Comparison of ENCODE assay signal across 16 cellular contexts in genomic region chr2:170554278-170554955, GRCh38.
A peak's percentile ranks its signal among the peaks of the same experiment; 100 is the strongest.
DNase-seq lines count a peak whose midpoint lies in the region; FAIRE-seq and TF ChIP-seq lines count a peak whose summit lies in the region.
"Had no signal": no experiment of that assay in that cellular context is flagged by ENCODE, and none has a peak within 500 bp of the region (broad histone marks: within the 10 kb centered on the region; RNA-seq: fewer than 3 reads in every experiment).

No MANE protein-coding gene starts in this region.

- H3K4me3 Mint-ChIP-seq in CD4-positive, alpha-beta memory T cell, result no peak overlapping the region
- H3K4me3 Mint-ChIP-seq: stimulated activated effector memory CD8-positive, alpha-beta T cell treated with anti-CD3 and anti-CD28 coated beads, Interleukin-12 subunit alpha, Interleukin-12 subunit beta, amount 100 ng/mL, for 72 hours had no signal

- FAIRE-seq in kidney (lab: Jason Lieb, UNC), result no peak

- peaks cover 0 to 25% (median 19%) of the 10 kb centered on the region in 8 donors for H3K9me3 Mint-ChIP-seq in CD4-positive, alpha-beta memory T cell

- CTCF ChIA-PET in CD4-positive, alpha-beta memory T cell (lab: Charles Lee; ENCODE audit: partially characterized antibody), result no interaction called here

- H3K27ac Mint-ChIP-seq in CD4-positive, alpha-beta memory T cell, result no peak overlapping the region
- H3K27ac Mint-ChIP-seq: stimulated activated effector memory CD8-positive, alpha-beta T cell treated with anti-CD3 and anti-CD28 coated beads, Interleukin-12 subunit alpha, Interleukin-12 subunit beta, amount 100 ng/mL, for 72 hours had no signal

- in situ Hi-C loops in SK-MEL-5 (cut with HindIII; ENCODE audit: low pct_unique_long_range_greater_than_20kb, low sequenced_read_pairs), result no loop called here

- no peak for TF ChIP-seq CTCF in kidney (IDR thresholded peaks at IDR 0.05; ENCODE audit: borderline replicate concordance, extremely low read depth, insufficient read depth)

- no peak overlapping the region for H3K9ac ChIP-seq in kidney (ENCODE audit: low read length in 2 of 2)

- POLR2A ChIA-PET in CD4-positive, alpha-beta memory T cell (lab: Charles Lee; ENCODE audit: partially characterized antibody), result no interaction called here

- H3K36me3 Mint-ChIP-seq in CD4-positive, alpha-beta memory T cell, result peaks cover 0 to 7% of the 10 kb centered on the region in 2 donors
- H3K36me3 Mint-ChIP-seq: stimulated activated effector memory CD8-positive, alpha-beta T cell treated with anti-CD3 and anti-CD28 coated beads, Interleukin-12 subunit alpha, Interleukin-12 subunit beta, amount 100 ng/mL, for 72 hours had no signal

- H3K27ac ChIP-seq in kidney (ENCODE audit: low read depth in 2 of 2, low read length in 2 of 2), result no peak overlapping the region
- no peak overlapping the region for H3K27ac ChIP-seq in CD4-positive, alpha-beta memory T cell (ENCODE audit: low read depth, low read length)
- H3K27ac ChIP-seq: C4-2B, SK-N-MC had no signal

- H3K4me1 ChIP-seq in kidney (ENCODE audit: control insufficient read depth in 1 of 2, insufficient read depth in 1 of 2, low read depth in 1 of 2, low read length in 2 of 2), result no peaks in the 10 kb centered on the region
- H3K4me1 ChIP-seq in CD4-positive, alpha-beta memory T cell (ENCODE audit: insufficient read depth, low read length), result no peaks in the 10 kb centered on the region

- intact Hi-C loops in kidney (cut with DNase I), result no loop called here
- intact Hi-C loops in CD4-positive, alpha-beta memory T cell (cut with micrococcal nuclease), result no loop called here

- H3K27me3 ChIP-seq in CD4-positive, alpha-beta memory T cell (ENCODE audit: insufficient read depth, low read length), result no peaks in the 10 kb centered on the region

- H3K27me3 Mint-ChIP-seq in CD4-positive, alpha-beta memory T cell, result peaks cover 1 to 3% of the 10 kb centered on the region in 2 donors

- peak; percentile 88 for DNase-seq in Daoy (ENCODE audit: low read depth)
- peak; percentile 1 for DNase-seq in SK-MEL-5 (ENCODE audit: low read depth, low spot score)
- peak; percentile 99 for DNase-seq in fibroblast of gingiva (ENCODE audit: low read depth)
- DNase-seq in pulmonary artery endothelial cell (ENCODE audit: low read depth, low spot score), result peak; percentile 83
- DNase-seq in kidney, result no peak
- no peak for DNase-seq in stimulated activated naive CD4-positive, alpha-beta T cell (lab: John Stamatoyannopoulos, UW)
- no peak for DNase-seq in T-helper 1 cell
- no peak for DNase-seq in CD4-positive, alpha-beta memory T cell
- DNase-seq: activated CD4-positive, alpha-beta T cell treated with anti-CD3 and anti-CD28 coated beads, Interleukin-2, amount 50 U/mL, for 4 hours; activated naive CD4-positive, alpha-beta T cell treated with anti-CD3 and anti-CD28 coated beads, Interleukin-2, amount 50 U/mL, for 16 hours; erythroblast; IMR-90; mesendoderm had no signal

- no peaks in the 10 kb centered on the region for H3K4me1 Mint-ChIP-seq in CD4-positive, alpha-beta memory T cell
- H3K4me1 Mint-ChIP-seq: stimulated activated effector memory CD8-positive, alpha-beta T cell treated with anti-CD3 and anti-CD28 coated beads, Interleukin-12 subunit alpha, Interleukin-12 subunit beta, amount 100 ng/mL, for 72 hours had no signal

- H3K4me3 ChIP-seq in kidney (ENCODE audit: low read length in 2 of 2), result no peak overlapping the region
- no peak overlapping the region for H3K4me3 ChIP-seq in CD4-positive, alpha-beta memory T cell (ENCODE audit: low read length in 2 of 2)
- H3K4me3 ChIP-seq: SK-N-MC had no signal

- H3K36me3 ChIP-seq in kidney (ENCODE audit: control insufficient read depth in 1 of 2, insufficient read depth in 2 of 2, low read length in 2 of 2), result no peaks in the 10 kb centered on the region
- no peaks in the 10 kb centered on the region for H3K36me3 ChIP-seq in CD4-positive, alpha-beta memory T cell (ENCODE audit: insufficient read depth, low read length)

- no peaks in the 10 kb centered on the region for H3K9me3 ChIP-seq in kidney (ENCODE audit: control insufficient read depth in 1 of 2, low read length in 2 of 2)
- H3K9me3 ChIP-seq in CD4-positive, alpha-beta memory T cell (ENCODE audit: control insufficient read depth in 1 of 2, low read length in 2 of 2), result no peaks in the 10 kb centered on the region

Comparison
In these comparisons a context has a peak if more than half of its experiments do, and no peak if none do; other contexts are left out.
1. DNase-seq: peak in Daoy (single experiment), SK-MEL-5 (single experiment), fibroblast of gingiva (single experiment) and pulmonary artery endothelial cell (single experiment); none in kidney (single experiment), stimulated activated naive CD4-positive, alpha-beta T cell (0 of 6), T-helper 1 cell (0 of 5) and CD4-positive, alpha-beta memory T cell (0 of 5).